In genomic region chr13:40468227-40468838, GRCh38 we compare ENCODE assay signal across 24 cellular contexts.
"Had no signal": no experiment of that assay in that cellular context is flagged by ENCODE, and none has a peak within 500 bp of the region (broad histone marks: within the 10 kb centered on the region; RNA-seq: fewer than 3 reads in every experiment).

No MANE protein-coding gene starts in this region.

- H3K27ac Mint-ChIP-seq: natural killer cell; nephron; neural progenitor cell; progenitor cell of endocrine pancreas; stimulated activated effector memory CD8-positive, alpha-beta T cell treated with anti-CD3 and anti-CD28 coated beads, Interleukin-12 subunit alpha, Interleukin-12 subunit beta, amount 100 ng/mL, for 72 hours; stimulated activated naive B cell treated with anti-CD40 and anti-IgM and Interleukin-4, amounts not matched to agents 10 μg/mL and 1 μg/mL and 100 μg/mL, for 72 hours; stimulated activated naive CD8-positive, alpha-beta T cell treated with anti-CD3 and anti-CD28 coated beads, Interleukin-15, Interleukin-2, amounts not matched to agents 100 ng/mL and 50 ng/mL, for 24 hours had no signal

- H3K9me3 Mint-ChIP-seq: nephron had no signal

- DNase-seq: natural killer cell; occipital lobe; ovary; posterior cingulate gyrus; psoas muscle; right cardiac atrium; right lobe of liver; sigmoid colon; small intestine; stimulated activated CD4-positive, alpha-beta T cell treated with anti-CD3 and anti-CD28 coated beads, Interleukin-15, amount 100 ng/mL, for 24 hours; stimulated activated CD4-positive, alpha-beta T cell treated with anti-CD3 and anti-CD28 coated beads, Interleukin-2, amount 100 ng/mL, for 24 hours; stimulated activated CD4-positive, alpha-beta T cell treated with anti-CD3 and anti-CD28 coated beads, Interleukin-2, amount 100 ng/mL, for 48 hours; stimulated activated CD4-positive, alpha-beta T cell treated with anti-CD3 and anti-CD28 coated beads, Interleukin-4, amount 100 ng/mL, for 24 hours; stimulated activated naive B cell treated with anti-CD40 and anti-IgM and Interleukin-4, amounts not matched to agents 10 μg/mL and 1 μg/mL and 100 μg/mL, for 72 hours; stimulated activated naive CD4-positive, alpha-beta T cell treated with Interleukin-2 at 50 U/mL for 16 hours; stomach; thyroid gland; trophoblast cell; upper lobe of left lung had no signal

- H3K27me3 Mint-ChIP-seq: stimulated activated naive B cell treated with anti-CD40 and anti-IgM and Interleukin-4, amounts not matched to agents 10 μg/mL and 1 μg/mL and 100 μg/mL, for 72 hours; stimulated activated naive CD8-positive, alpha-beta T cell treated with anti-CD3 and anti-CD28 coated beads, Interleukin-15, Interleukin-2, amounts not matched to agents 100 ng/mL and 50 ng/mL, for 24 hours had no signal

- H3K36me3 Mint-ChIP-seq: natural killer cell; neural progenitor cell; stimulated activated effector memory CD8-positive, alpha-beta T cell treated with anti-CD3 and anti-CD28 coated beads, Interleukin-12 subunit alpha, Interleukin-12 subunit beta, amount 100 ng/mL, for 72 hours had no signal

- H3K4me1 Mint-ChIP-seq: neural progenitor cell had no signal

- H3K4me3 Mint-ChIP-seq: natural killer cell; nephron; neural progenitor cell; stimulated activated effector memory CD8-positive, alpha-beta T cell treated with anti-CD3 and anti-CD28 coated beads, Interleukin-12 subunit alpha, Interleukin-12 subunit beta, amount 100 ng/mL, for 72 hours; stimulated activated naive B cell treated with anti-CD40 and anti-IgM and Interleukin-4, amounts not matched to agents 10 μg/mL and 1 μg/mL and 100 μg/mL, for 72 hours; stimulated activated naive CD8-positive, alpha-beta T cell treated with anti-CD3 and anti-CD28 coated beads, Interleukin-15, Interleukin-2, amounts not matched to agents 100 ng/mL and 50 ng/mL, for 24 hours had no signal

- ATAC-seq: natural killer cell; psoas muscle; right cardiac atrium; right lobe of liver; stimulated activated effector memory CD8-positive, alpha-beta T cell treated with anti-CD3 and anti-CD28 coated beads, Interleukin-12 subunit alpha, Interleukin-12 subunit beta, amount 100 ng/mL, for 72 hours; stimulated activated naive B cell treated with anti-CD40 and anti-IgM and Interleukin-4, amounts not matched to agents 10 μg/mL and 1 μg/mL and 100 μg/mL, for 72 hours had no signal
